9 cellular contexts compared by ENCODE assay signal in the genomic region with DNA sequence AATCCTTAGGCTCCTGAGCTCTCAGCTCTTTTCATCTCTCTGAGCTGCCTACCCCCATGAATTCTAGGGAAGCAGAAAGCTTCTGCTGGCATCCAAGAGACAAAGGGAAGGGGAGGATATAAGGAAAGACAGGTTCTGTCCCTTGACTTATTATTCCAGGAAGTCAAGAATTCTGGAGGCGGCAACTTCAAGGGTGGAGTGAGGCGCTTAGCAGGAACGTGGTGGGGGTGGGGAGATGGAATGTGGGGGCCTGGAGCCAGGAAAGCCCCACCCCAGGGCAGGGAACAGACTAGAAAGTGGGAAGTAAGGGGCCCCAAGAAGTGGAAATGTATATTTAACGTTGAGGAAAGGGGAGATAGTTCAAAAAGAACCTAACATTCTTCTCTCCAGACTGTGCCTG. TPM values are rescaled to one million over a fixed set of nuclear protein-coding genes. Genes with fewer than 3 reads are reported as not detected.
A peak's percentile ranks its signal among the peaks of the same experiment; 100 is the strongest.
DNase-seq lines count a peak whose midpoint lies in the region; ATAC-seq and TF ChIP-seq lines count a peak whose summit lies in the region.
"Had no signal": no experiment of that assay in that cellular context is flagged by ENCODE, and none has a peak within 500 bp of the region (broad histone marks: within the 10 kb centered on the region; RNA-seq: fewer than 3 reads in every experiment).

No MANE protein-coding gene starts in this region.

- H3K27ac ChIP-seq in left lung, result peak overlapping the region; percentile 7 to 79
- H3K27ac ChIP-seq in suprapubic skin, result no peak overlapping the region
- H3K27ac ChIP-seq: thyroid gland had no signal

- H3K9me3 Mint-ChIP-seq in activated T-cell treated with anti-CD3 and anti-CD28 coated beads, Interleukin-2, amount 50 U/mL, for 24 hours, result no peaks in the 10 kb centered on the region
- no peaks in the 10 kb centered on the region for H3K9me3 Mint-ChIP-seq in activated naive CD8-positive, alpha-beta T cell treated with anti-CD3 and anti-CD28 coated beads for 36 hours

- peak overlapping the region; percentile 88 for H3K4me3 Mint-ChIP-seq in activated T-cell treated with anti-CD3 and anti-CD28 coated beads, Interleukin-2, amount 50 U/mL, for 24 hours
- H3K4me3 Mint-ChIP-seq in activated naive CD8-positive, alpha-beta T cell treated with anti-CD3 and anti-CD28 coated beads for 36 hours, result peak overlapping the region; percentile 87

- H3K9me3 ChIP-seq in left lung, result no peaks in the 10 kb centered on the region
- no peaks in the 10 kb centered on the region for H3K9me3 ChIP-seq in suprapubic skin
- H3K9me3 ChIP-seq: thyroid gland had no signal

- H3K36me3 ChIP-seq in left lung (peaks cover 6 to 42% of the 10 kb centered on the region in 2 donors), suprapubic skin (peaks cover 44% of the 10 kb centered on the region)

- 17% methylated on average over 4 of the region's 4 CpGs for WGBS in suprapubic skin

- H3K27ac Mint-ChIP-seq in activated T-cell treated with anti-CD3 and anti-CD28 coated beads, Interleukin-2, amount 50 U/mL, for 24 hours, result peak overlapping the region; percentile 42
- H3K27ac Mint-ChIP-seq in activated naive CD8-positive, alpha-beta T cell treated with anti-CD3 and anti-CD28 coated beads for 36 hours, result no peak overlapping the region

- H3K36me3 Mint-ChIP-seq in activated T-cell treated with anti-CD3 and anti-CD28 coated beads, Interleukin-2, amount 50 U/mL, for 24 hours (ENCODE audit: low read depth), result peaks cover 30% of the 10 kb centered on the region
- H3K36me3 Mint-ChIP-seq in activated naive CD8-positive, alpha-beta T cell treated with anti-CD3 and anti-CD28 coated beads for 36 hours, result no peaks in the 10 kb centered on the region

- no peak for TF ChIP-seq POLR2A in suprapubic skin (IDR thresholded peaks at IDR 0.05)

- H3K27me3 ChIP-seq in left lung (no peaks in the 10 kb centered on the region), suprapubic skin (no peaks in the 10 kb centered on the region)
- H3K27me3 ChIP-seq: thyroid gland had no signal

- ATAC-seq in left lung, result peak; percentile 3
- ATAC-seq in HG02623 (IDR thresholded peaks at IDR 0.05; ENCODE audit: unreplicated experiment), result no peak

- TF ChIP-seq CTCF in left lung (IDR thresholded peaks at IDR 0.05) (no peak), suprapubic skin (IDR thresholded peaks at IDR 0.05) (no peak)

- intact Hi-C loops in left lung (cut with DNase I), result no loop called here

- peak overlapping the region; percentile 67 to 76 for H3K4me3 ChIP-seq in left lung
- H3K4me3 ChIP-seq in suprapubic skin, result peak overlapping the region; percentile 85

- H3K4me1 Mint-ChIP-seq in activated T-cell treated with anti-CD3 and anti-CD28 coated beads, Interleukin-2, amount 50 U/mL, for 24 hours (ENCODE audit: low read depth), result peaks cover 24% of the 10 kb centered on the region
- peaks cover 15% of the 10 kb centered on the region for H3K4me1 Mint-ChIP-seq in activated naive CD8-positive, alpha-beta T cell treated with anti-CD3 and anti-CD28 coated beads for 36 hours

- no peak for DNase-seq in activated T-cell treated with anti-CD3 and anti-CD28 coated beads, Interleukin-2, amount 50 U/mL, for 24 hours
- DNase-seq in activated T-cell treated with anti-CD3 and anti-CD28 coated beads for 4 hours (no peak), left lung (peak in 1 of 2 donors; percentile 50), suprapubic skin (ENCODE audit: low spot score in 2 of 2) (no peak), KG1 (lab: John Stamatoyannopoulos, UW) (no peak), D341Med (ENCODE audit: low spot score) (no peak)
- no peak for DNase-seq in activated naive CD8-positive, alpha-beta T cell treated with anti-CD3 and anti-CD28 coated beads for 36 hours
- DNase-seq: thyroid gland had no signal

- H3K27me3 Mint-ChIP-seq in activated T-cell treated with anti-CD3 and anti-CD28 coated beads, Interleukin-2, amount 50 U/mL, for 24 hours, result no peaks in the 10 kb centered on the region
- H3K27me3 Mint-ChIP-seq in activated naive CD8-positive, alpha-beta T cell treated with anti-CD3 and anti-CD28 coated beads for 36 hours, result no peaks in the 10 kb centered on the region

- H3K4me1 ChIP-seq in left lung (peaks cover 8 to 25% of the 10 kb centered on the region in 2 donors), suprapubic skin (peaks cover 18% of the 10 kb centered on the region)

- no peak for TF ChIP-seq EP300 in suprapubic skin (IDR thresholded peaks at IDR 0.05)

RNA-seq across cellular contexts. Expression of a gene that starts 1.4 kb away (rescaled TPM):
- total RNA-seq in activated naive CD8-positive, alpha-beta T cell treated with anti-CD3 and anti-CD28 coated beads for 36 hours, result 1 to 10 TPM; 8.8 to 9.6 TPM
- total RNA-seq in left lung, result 100 to 1,000 TPM in 1 of 2 donors, 10 to 100 TPM in 1; 74.8 to 186 TPM
- total RNA-seq in suprapubic skin, result 100 to 1,000 TPM; 287 to 729 (median 317) TPM

RNA-seq across cellular contexts. Expression of a gene that starts 26.0 kb away (rescaled TPM):
- not detected for total RNA-seq in activated naive CD8-positive, alpha-beta T cell treated with anti-CD3 and anti-CD28 coated beads for 36 hours
- total RNA-seq in left lung, result not detected
- total RNA-seq in suprapubic skin, result not detected
- total RNA-seq: thyroid gland had no signal

RNA-seq across cellular contexts. Expression of a gene that starts 49.9 kb away (rescaled TPM):
- 100 to 1,000 TPM; 274 to 286 TPM for total RNA-seq in activated naive CD8-positive, alpha-beta T cell treated with anti-CD3 and anti-CD28 coated beads for 36 hours
- 100 to 1,000 TPM; 247 to 263 TPM for total RNA-seq in left lung
- total RNA-seq in suprapubic skin, result 100 to 1,000 TPM; 232 to 381 (median 315) TPM

Comparison
In these comparisons a context has a peak if more than half of its experiments do, and no peak if none do; other contexts are left out.
1. RNA of a gene that starts 1.4 kb away (total RNA-seq): 287 to 729 TPM in suprapubic skin and 74.8 to 186 TPM in left lung; 8.8 to 9.6 TPM in activated naive CD8-positive, alpha-beta T cell treated with anti-CD3 and anti-CD28 coated beads for 36 hours; every median in the first group is over 4 times any median in the second.